ENCODE assay signal across 15 cellular contexts in genomic region chr15:42171122-42171521, GRCh38. TPM values are rescaled to one million over a fixed set of nuclear protein-coding genes. Genes with fewer than 3 reads are reported as not detected.
DNase-seq lines count a peak whose midpoint lies in the region; ATAC-seq, FAIRE-seq and TF ChIP-seq lines count a peak whose summit lies in the region.
"Had no signal": no experiment of that assay in that cellular context is flagged by ENCODE, and none has a peak within 500 bp of the region (broad histone marks: within the 10 kb centered on the region; RNA-seq: fewer than 3 reads in every experiment).

No MANE protein-coding gene starts in this region.

- no peak overlapping the region for H3K4me3 ChIP-seq in naive thymus-derived CD4-positive, alpha-beta T cell (ENCODE audit: low read length)
- no peak overlapping the region for H3K4me3 ChIP-seq in aorta (ENCODE audit: low read length in 2 of 2)
- H3K4me3 ChIP-seq in A673 (ENCODE audit: low read depth, low read length, poor library complexity, severe bottlenecking) = no peak overlapping the region
- H3K4me3 ChIP-seq: skin epidermis, transverse colon had no signal

- no peaks in the 10 kb centered on the region for H3K27me3 ChIP-seq in naive thymus-derived CD4-positive, alpha-beta T cell (ENCODE audit: control insufficient read depth in 2 of 2, insufficient read depth in 2 of 2, low read length in 2 of 2)
- H3K27me3 ChIP-seq in aorta (ENCODE audit: control insufficient read depth in 1 of 2, insufficient read depth in 2 of 2, low read length in 1 of 2) (no peaks in the 10 kb centered on the region), A673 (replicated peaks; ENCODE audit: insufficient read depth, low read depth, low read length, poor library complexity) (no peaks in the 10 kb centered on the region)
- H3K27me3 ChIP-seq: transverse colon had no signal

- DNase-seq in activated CD4-positive, alpha-beta T cell treated with anti-CD3 and anti-CD28 coated beads for 36 hours = no peak
- no peak for DNase-seq in activated CD4-positive, alpha-beta T cell treated with anti-CD3 and anti-CD28 coated beads, Interleukin-2, amount 50 U/mL, for 48 hours
- DNase-seq in GM18507 (ENCODE audit: extremely low spot score, insufficient read length, low read depth) (no peak), aorta (no peak), A673 (ENCODE audit: low spot score) (no peak)
- no peak for DNase-seq in activated naive CD8-positive, alpha-beta T cell treated with anti-CD3 and anti-CD28 coated beads, Interleukin-2, amount 10 ng/mL, durations not matched to agents 7 days and 5 days
- DNase-seq in naive thymus-derived CD4-positive, alpha-beta T cell = no peak
- no peak for DNase-seq in stimulated activated naive CD4-positive, alpha-beta T cell (lab: John Stamatoyannopoulos, UW)
- DNase-seq: 8988T, C1 segment of cervical spinal cord, NCI-H1105, transverse colon had no signal

- no peak overlapping the region for H3K27ac ChIP-seq in naive thymus-derived CD4-positive, alpha-beta T cell (ENCODE audit: low read depth, low read length)
- H3K27ac ChIP-seq in aorta (ENCODE audit: low read depth in 1 of 2, low read length in 2 of 2) (no peak overlapping the region), A673 (ENCODE audit: low read depth, low read length, poor library complexity, severe bottlenecking) (no peak overlapping the region)
- H3K27ac ChIP-seq: transverse colon had no signal

- POLR2A ChIA-PET in activated CD4-positive, alpha-beta T cell treated with anti-CD3 and anti-CD28 coated beads for 36 hours (lab: Charles Lee) = no interaction called here
- POLR2A ChIA-PET in activated naive CD8-positive, alpha-beta T cell treated with anti-CD3 and anti-CD28 coated beads, Interleukin-2, amount 10 ng/mL, durations not matched to agents 7 days and 5 days (lab: Charles Lee) = interaction anchor here (0.7 to 0.8 kb wide), 2 partner anchors 16 to 37 kb away, joined by 3 read pairs; no protein-coding TSS in a partner anchor
- POLR2A ChIA-PET in naive thymus-derived CD4-positive, alpha-beta T cell (lab: Charles Lee) = no interaction called here
- POLR2A ChIA-PET in A673 (lab: Charles Lee; ENCODE audit: low non-redundant PET) = interaction anchor here (0.6 to 0.7 kb wide), 2 partner anchors 37 to 102 kb away, joined by 3 to 4 read pairs; no protein-coding TSS in a partner anchor

- no peaks in the 10 kb centered on the region for H3K9me3 Mint-ChIP-seq in activated CD4-positive, alpha-beta T cell treated with anti-CD3 and anti-CD28 coated beads for 36 hours (ENCODE audit: low read depth)
- no peaks in the 10 kb centered on the region for H3K9me3 Mint-ChIP-seq in activated naive CD8-positive, alpha-beta T cell treated with anti-CD3 and anti-CD28 coated beads, Interleukin-2, amount 10 ng/mL, durations not matched to agents 7 days and 5 days
- no peaks in the 10 kb centered on the region for H3K9me3 Mint-ChIP-seq in naive thymus-derived CD4-positive, alpha-beta T cell

- CTCF ChIA-PET in activated CD4-positive, alpha-beta T cell treated with anti-CD3 and anti-CD28 coated beads for 36 hours (lab: Charles Lee) = interaction anchor here (0.6 kb wide), 1 partner anchor 17 kb away, joined by 3 read pairs; no protein-coding TSS in a partner anchor
- CTCF ChIA-PET in naive thymus-derived CD4-positive, alpha-beta T cell (lab: Charles Lee) = no interaction called here
- CTCF ChIA-PET in A673 (lab: Charles Lee) = no interaction called here

- H3K4me3 Mint-ChIP-seq in activated CD4-positive, alpha-beta T cell treated with anti-CD3 and anti-CD28 coated beads for 36 hours = no peak overlapping the region
- no peak overlapping the region for H3K4me3 Mint-ChIP-seq in activated naive CD8-positive, alpha-beta T cell treated with anti-CD3 and anti-CD28 coated beads, Interleukin-2, amount 10 ng/mL, durations not matched to agents 7 days and 5 days
- peak overlapping the region in 1 of 10 donors; percentile 27 for H3K4me3 Mint-ChIP-seq in naive thymus-derived CD4-positive, alpha-beta T cell

- peaks cover 11% of the 10 kb centered on the region for H3K4me1 Mint-ChIP-seq in activated CD4-positive, alpha-beta T cell treated with anti-CD3 and anti-CD28 coated beads for 36 hours
- peaks cover 14% of the 10 kb centered on the region for H3K4me1 Mint-ChIP-seq in activated naive CD8-positive, alpha-beta T cell treated with anti-CD3 and anti-CD28 coated beads, Interleukin-2, amount 10 ng/mL, durations not matched to agents 7 days and 5 days
- H3K4me1 Mint-ChIP-seq in naive thymus-derived CD4-positive, alpha-beta T cell = peaks cover 0 to 16% (median 11%) of the 10 kb centered on the region in 7 donors

- peak; percentile 65 for FAIRE-seq in GM18507 (lab: Jason Lieb, UNC)
- FAIRE-seq: RCC 7860 had no signal

- H3K36me3 Mint-ChIP-seq in activated CD4-positive, alpha-beta T cell treated with anti-CD3 and anti-CD28 coated beads for 36 hours (ENCODE audit: low read depth) = peaks cover 57% of the 10 kb centered on the region
- peaks cover 31% of the 10 kb centered on the region for H3K36me3 Mint-ChIP-seq in activated naive CD8-positive, alpha-beta T cell treated with anti-CD3 and anti-CD28 coated beads, Interleukin-2, amount 10 ng/mL, durations not matched to agents 7 days and 5 days
- peaks cover 10 to 67% (median 47%) of the 10 kb centered on the region in 5 donors for H3K36me3 Mint-ChIP-seq in naive thymus-derived CD4-positive, alpha-beta T cell

- H3K9me3 ChIP-seq in naive thymus-derived CD4-positive, alpha-beta T cell (ENCODE audit: control insufficient read depth in 2 of 3, low read length in 3 of 3) = no peaks in the 10 kb centered on the region
- H3K9me3 ChIP-seq in aorta (ENCODE audit: control insufficient read depth, low read length) (no peaks in the 10 kb centered on the region), A673 (ENCODE audit: low read depth, low read length, poor library complexity, severe bottlenecking) (no peaks in the 10 kb centered on the region)
- H3K9me3 ChIP-seq: transverse colon had no signal

- H3K27ac Mint-ChIP-seq in activated CD4-positive, alpha-beta T cell treated with anti-CD3 and anti-CD28 coated beads for 36 hours = peak overlapping the region; percentile 52
- peak overlapping the region; percentile 53 for H3K27ac Mint-ChIP-seq in activated naive CD8-positive, alpha-beta T cell treated with anti-CD3 and anti-CD28 coated beads, Interleukin-2, amount 10 ng/mL, durations not matched to agents 7 days and 5 days
- peak overlapping the region in 6 of 9 donors; percentile 9 to 85 (median 38) for H3K27ac Mint-ChIP-seq in naive thymus-derived CD4-positive, alpha-beta T cell

- TF ChIP-seq CTCF in A673 (conservative IDR thresholded peaks at IDR 0.05; ENCODE audit: low read depth, low read length) = no peak

- 79 to 82% methylated on average over 1 of the region's 1 CpG for WGBS in aorta, 2 donors

- peaks cover 21 to 85% (median 41%) of the 10 kb centered on the region in 3 experiments for H3K36me3 ChIP-seq in naive thymus-derived CD4-positive, alpha-beta T cell (ENCODE audit: control insufficient read depth in 2 of 3, insufficient read depth in 3 of 3, low read length in 3 of 3)
- H3K36me3 ChIP-seq in aorta (ENCODE audit: control insufficient read depth in 1 of 2, insufficient read depth in 2 of 2, low read length in 1 of 2) = peaks cover 11 to 19% of the 10 kb centered on the region in 2 donors
- peaks cover 35% of the 10 kb centered on the region for H3K36me3 ChIP-seq in A673 (ENCODE audit: insufficient read depth, low read length, poor library complexity, severe bottlenecking)

- intact Hi-C loops in activated CD4-positive, alpha-beta T cell treated with anti-CD3 and anti-CD28 coated beads for 36 hours (cut with DNase I, micrococcal nuclease) = no loop called here
- intact Hi-C loops in naive thymus-derived CD4-positive, alpha-beta T cell (cut with micrococcal nuclease) = no loop called here
- intact Hi-C loops in aorta (cut with DNase I) (no loop called here), A673 (cut with micrococcal nuclease; ENCODE audit: unreplicated experiment) (no loop called here)

- peak; percentile 53 for ATAC-seq in activated CD4-positive, alpha-beta T cell treated with anti-CD3 and anti-CD28 coated beads for 36 hours
- ATAC-seq in activated naive CD8-positive, alpha-beta T cell treated with anti-CD3 and anti-CD28 coated beads, Interleukin-2, amount 10 ng/mL, durations not matched to agents 7 days and 5 days (ENCODE audit: low read depth) = peak; percentile 52
- ATAC-seq in naive thymus-derived CD4-positive, alpha-beta T cell = peak; percentile 24
- ATAC-seq in aorta (ENCODE audit: low FRiP score) = no peak

- H3K4me1 ChIP-seq in naive thymus-derived CD4-positive, alpha-beta T cell (ENCODE audit: control insufficient read depth in 2 of 2, insufficient read depth in 2 of 2, low read length in 2 of 2) = no peaks in the 10 kb centered on the region
- H3K4me1 ChIP-seq in aorta (ENCODE audit: control insufficient read depth in 1 of 2, insufficient read depth in 2 of 2, low read length in 2 of 2) (no peaks in the 10 kb centered on the region), A673 (ENCODE audit: insufficient read depth, low read length, poor library complexity, severe bottlenecking) (no peaks in the 10 kb centered on the region)
- H3K4me1 ChIP-seq: transverse colon had no signal

- no peaks in the 10 kb centered on the region for H3K27me3 Mint-ChIP-seq in activated CD4-positive, alpha-beta T cell treated with anti-CD3 and anti-CD28 coated beads for 36 hours
- no peaks in the 10 kb centered on the region for H3K27me3 Mint-ChIP-seq in activated naive CD8-positive, alpha-beta T cell treated with anti-CD3 and anti-CD28 coated beads, Interleukin-2, amount 10 ng/mL, durations not matched to agents 7 days and 5 days
- no peaks in the 10 kb centered on the region for H3K27me3 Mint-ChIP-seq in naive thymus-derived CD4-positive, alpha-beta T cell

- BruUV-seq in A673 (replicated peaks; lab: Mats Ljungman, UMichigan) = no TSS peak

RNA-seq across cellular contexts. Expression of gene PLA2G4F, which starts 14.7 kb away (rescaled TPM):
- not detected for total RNA-seq in activated CD4-positive, alpha-beta T cell treated with anti-CD3 and anti-CD28 coated beads for 36 hours
- total RNA-seq in activated naive CD8-positive, alpha-beta T cell treated with anti-CD3 and anti-CD28 coated beads, Interleukin-2, amount 10 ng/mL, durations not matched to agents 7 days and 5 days = not detected
- not detected for total RNA-seq in naive thymus-derived CD4-positive, alpha-beta T cell
- polyA plus RNA-seq in naive thymus-derived CD4-positive, alpha-beta T cell = not detected
- not detected for total RNA-seq in aorta
- 1 to 10 TPM in 1 of 2 donors, not detected in 1; 1.5 TPM for polyA plus RNA-seq in aorta
- total RNA-seq in A673 (2021) = not detected in 2 replicates
- total RNA-seq: osteocyte had no signal

RNA-seq across cellular contexts. Expression of gene VPS39, which starts 37.0 kb away (rescaled TPM):
- 10 to 100 TPM; 49.5 to 56.2 TPM for total RNA-seq in activated CD4-positive, alpha-beta T cell treated with anti-CD3 and anti-CD28 coated beads for 36 hours
- 10 to 100 TPM; 88.8 to 91.7 TPM for total RNA-seq in activated naive CD8-positive, alpha-beta T cell treated with anti-CD3 and anti-CD28 coated beads, Interleukin-2, amount 10 ng/mL, durations not matched to agents 7 days and 5 days
- 100 to 1,000 TPM in 2 of 5 experiments, 10 to 100 TPM in 3; 82.9 to 115 (median 97.3) TPM for total RNA-seq in naive thymus-derived CD4-positive, alpha-beta T cell
- polyA plus RNA-seq in naive thymus-derived CD4-positive, alpha-beta T cell = 10 to 100 TPM; 31.8 to 46.0 TPM
- total RNA-seq in aorta (10 to 100 TPM; 63.3 to 89.4 TPM), A673 (2021) (46.9 and 47.9 TPM in 2 replicates)
- 10 to 100 TPM; 10.5 to 56.3 TPM for polyA plus RNA-seq in aorta

Comparison
In these comparisons a context has a peak if more than half of its experiments do, and no peak if none do; other contexts are left out.
1. POLR2A ChIA-PET loops: an anchor here in activated naive CD8-positive, alpha-beta T cell treated with anti-CD3 and anti-CD28 coated beads, Interleukin-2, amount 10 ng/mL, durations not matched to agents 7 days and 5 days (0.7 to 0.8 kb wide) and A673 (0.6 to 0.7 kb wide); none called in activated CD4-positive, alpha-beta T cell treated with anti-CD3 and anti-CD28 coated beads for 36 hours and naive thymus-derived CD4-positive, alpha-beta T cell.